In the genomic region with DNA sequence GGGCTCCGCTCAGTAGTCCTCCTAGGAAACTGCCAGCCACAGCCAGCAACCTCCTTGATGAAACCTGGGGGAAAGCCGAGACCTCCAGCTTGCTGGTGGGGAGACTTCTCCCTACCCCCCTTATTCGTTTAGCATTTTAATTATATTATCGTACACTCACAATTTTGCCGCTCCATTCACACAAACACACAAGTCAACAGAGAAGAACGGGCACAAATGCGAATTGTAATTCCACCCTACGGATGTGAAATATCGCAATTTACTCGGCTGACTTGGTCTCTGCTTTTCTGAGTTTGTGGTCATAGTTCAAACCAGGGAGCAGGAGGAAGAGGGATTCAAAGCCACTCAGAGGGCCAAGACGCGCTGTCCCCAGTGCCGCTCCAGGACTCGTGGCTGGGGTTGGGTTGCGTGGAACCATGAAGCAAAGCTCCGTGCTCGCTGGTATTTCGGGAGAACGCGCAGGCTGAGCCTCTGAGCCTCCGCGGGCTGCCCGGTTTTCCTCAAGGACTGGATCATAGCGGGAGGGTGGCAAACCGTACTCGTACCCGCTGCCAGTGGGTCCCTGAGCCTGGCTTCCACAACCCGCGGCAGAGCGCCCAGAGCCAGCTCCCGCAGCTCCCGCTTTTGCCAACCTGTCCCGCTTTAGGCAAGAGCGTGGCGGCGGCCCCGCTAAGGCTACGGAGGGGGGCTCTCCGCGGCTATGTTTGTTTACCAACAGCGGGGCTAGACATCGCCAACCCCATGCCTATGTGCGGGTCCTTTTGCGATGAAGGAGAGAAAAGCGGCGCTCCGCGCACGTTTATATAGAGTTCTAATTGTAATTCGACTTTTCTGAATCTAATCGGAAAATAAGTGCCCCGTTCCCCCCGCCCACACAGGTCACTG, we compare ENCODE assay signal across 12 cellular contexts. TPM values are rescaled to one million over a fixed set of nuclear protein-coding genes. Genes with fewer than 3 reads are reported as not detected.
DNase-seq lines count a peak whose midpoint lies in the region; ATAC-seq, FAIRE-seq and TF ChIP-seq lines count a peak whose summit lies in the region.
"Had no signal": no experiment of that assay in that cellular context is flagged by ENCODE, and none has a peak within 500 bp of the region (broad histone marks: within the 10 kb centered on the region; RNA-seq: fewer than 3 reads in every experiment).

No MANE protein-coding gene starts in this region.

- peaks cover 64% of the 10 kb centered on the region for H3K4me1 Mint-ChIP-seq in WTC11

- peaks cover 99% of the 10 kb centered on the region for H3K27me3 Mint-ChIP-seq in WTC11 (ENCODE audit: low read depth)

- TF ChIP-seq CTCF in WTC11 (IDR thresholded peaks at IDR 0.05): no peak
- TF ChIP-seq CTCF in pancreas (IDR thresholded peaks at IDR 0.05): no peak
- TF ChIP-seq CTCF in spleen (IDR thresholded peaks at IDR 0.05 in 8 of 11, conservative IDR thresholded peaks at IDR 0.05 in 3 of 11): no peak

- 8 to 10% methylated on average over 53 of the region's 53 CpGs for WGBS in pancreas, 2 donors
- 8 to 12% (median 9%) methylated on average over 35 to 53 of the region's 53 CpGs for WGBS in spleen, 5 donors

- peak; percentile 61 for DNase-seq in activated CD8-positive, alpha-beta memory T cell treated with anti-CD3 and anti-CD28 coated beads for 24 hours
- DNase-seq in activated CD8-positive, alpha-beta memory T cell treated with anti-CD3 and anti-CD28 coated beads, Interleukin-2, amount 50 U/mL, for 4 hours: no peak
- no peak for DNase-seq in WTC11 (ENCODE audit: low spot score)
- peak; percentile 33 for DNase-seq in stimulated activated CD8-positive, alpha-beta memory T cell treated with anti-CD3 and anti-CD28 coated beads, Interleukin-4, amount 100 ng/mL, for 48 hours
- no peak for DNase-seq in pancreas
- DNase-seq in spleen: no peak
- DNase-seq: colonic mucosa, NCI-H446 had no signal

- H3K9ac ChIP-seq in iPS-15b (ENCODE audit: low read depth, low read length): no peak overlapping the region

- CTCF ChIA-PET in WTC11 (lab: Charles Lee): interaction anchor here (0.8 to 2.4 kb wide), 11 partner anchors 10 to 338 kb away, joined by 3 to 12 read pairs (median 3); partner anchors contain the start of genes AATF and MRM1

- H3K9me3 Mint-ChIP-seq in WTC11: no peaks in the 10 kb centered on the region

- no peaks in the 10 kb centered on the region for H3K36me3 Mint-ChIP-seq in WTC11

- H3K4me3 ChIP-seq in iPS-15b (ENCODE audit: low read depth, low read length) (peak overlapping the region; percentile 67), pancreas (no peak overlapping the region), spleen (no peak overlapping the region)
- H3K4me3 ChIP-seq: colonic mucosa had no signal

- FAIRE-seq in pancreas (lab: Jason Lieb, UNC): no peak
- FAIRE-seq: HTR-8/SVneo had no signal

- H3K4me1 ChIP-seq in iPS-15b (ENCODE audit: control insufficient read depth, insufficient read depth, low read length) (peaks cover 8% of the 10 kb centered on the region), pancreas (peaks cover 3 to 31% (median 4%) of the 10 kb centered on the region in 3 donors), spleen (peaks cover 47 to 92% (median 72%) of the 10 kb centered on the region in 6 donors)

- H3K27ac ChIP-seq in pancreas (no peak overlapping the region), spleen (no peak overlapping the region)
- H3K27ac ChIP-seq: colonic mucosa had no signal

- POLR2A ChIA-PET in WTC11 (lab: Charles Lee): interaction anchor here (2.0 kb wide), 1 partner anchor 10 kb away, joined by 7 read pairs; the partner anchor contains the start of gene AATF

- no peak for TF ChIP-seq POLR2A in spleen (IDR thresholded peaks at IDR 0.05)

- H3K9me3 ChIP-seq in iPS-15b (ENCODE audit: control insufficient read depth, insufficient read depth, low read length) (no peaks in the 10 kb centered on the region), pancreas (no peaks in the 10 kb centered on the region), spleen (peaks cover 0 to 4% (median 0%) of the 10 kb centered on the region in 8 donors)
- H3K9me3 ChIP-seq: colonic mucosa had no signal

- ATAC-seq in WTC11 (no peak), pancreas (no peak), HG03108 (IDR thresholded peaks at IDR 0.05; ENCODE audit: unreplicated experiment) (no peak)

- intact Hi-C loops in pancreas (cut with DNase I): no loop called here
- intact Hi-C loops in spleen (cut with DNase I; ENCODE audit: low total_unique reads): no loop called here

- peak overlapping the region; percentile 78 for H3K4me3 Mint-ChIP-seq in WTC11

- H3K27ac Mint-ChIP-seq in WTC11: no peak overlapping the region

- H3K27me3 ChIP-seq in iPS-15b (ENCODE audit: control insufficient read depth, insufficient read depth, low read length) (peaks cover 97% of the 10 kb centered on the region), pancreas (peaks cover 17 to 94% (median 39%) of the 10 kb centered on the region in 4 donors), spleen (replicated peaks in 1 of 7) (peaks cover 63 to 100% (median 100%) of the 10 kb centered on the region in 7 donors)

- no peaks in the 10 kb centered on the region for H3K36me3 ChIP-seq in iPS-15b (ENCODE audit: control insufficient read depth, insufficient read depth, low read length)
- H3K36me3 ChIP-seq in pancreas: no peaks in the 10 kb centered on the region
- H3K36me3 ChIP-seq in spleen: no peaks in the 10 kb centered on the region
- H3K36me3 ChIP-seq: colonic mucosa had no signal

TF ChIP-seq in WTC11, 78 proteins besides CTCF, POLR2A, EP300 and RAD21:
- TF ChIP-seq PRRX2 (CRISPR knock-in tag; IDR thresholded peaks at IDR 0.05) (no peak), ZNF512 (CRISPR knock-in tag; IDR thresholded peaks at IDR 0.05; ENCODE audit: borderline replicate concordance) (no peak), IRF1 (CRISPR knock-in tag; IDR thresholded peaks at IDR 0.05) (no peak), ZNF232 (CRISPR knock-in tag; IDR thresholded peaks at IDR 0.05) (no peak), TCF7 (CRISPR knock-in tag; IDR thresholded peaks at IDR 0.05; ENCODE audit: low read depth) (no peak), NR1H2 (CRISPR knock-in tag; IDR thresholded peaks at IDR 0.05) (no peak), MAX (CRISPR knock-in tag; IDR thresholded peaks at IDR 0.05) (no peak)

RNA-seq across cellular contexts. Expression of gene LHX1, which starts 2.0 kb away (rescaled TPM):
- total RNA-seq in WTC11 (2021) (0.61 to 1.3 TPM (median 1.2 TPM) in 3 replicates), pancreas (not detected), spleen (not detected)
- polyA plus RNA-seq in pancreas (under 1 TPM in 1 of 2 donors, not detected in 1; 0.05 TPM), spleen (not detected)
- total RNA-seq: colonic mucosa had no signal
- polyA plus RNA-seq: BJ had no signal

RNA-seq across cellular contexts. Expression of gene AATF, which starts 9.5 kb away (rescaled TPM):
- total RNA-seq in WTC11 (2021) (48.9 to 61.0 TPM (median 49.8 TPM) in 3 replicates), pancreas (10 to 100 TPM; 21.6 to 38.4 (median 32.2) TPM), spleen (10 to 100 TPM; 30.4 to 59.0 (median 41.7) TPM)
- polyA plus RNA-seq in pancreas (10 to 100 TPM; 20.1 to 26.5 TPM), spleen (10 to 100 TPM; 28.7 to 32.8 (median 32.0) TPM)

Comparison
In these comparisons a context has a peak if more than half of its experiments do, and no peak if none do; other contexts are left out.
1. DNase-seq: peak in activated CD8-positive, alpha-beta memory T cell treated with anti-CD3 and anti-CD28 coated beads for 24 hours (single experiment) and stimulated activated CD8-positive, alpha-beta memory T cell treated with anti-CD3 and anti-CD28 coated beads, Interleukin-4, amount 100 ng/mL, for 48 hours (single experiment); none in activated CD8-positive, alpha-beta memory T cell treated with anti-CD3 and anti-CD28 coated beads, Interleukin-2, amount 50 U/mL, for 4 hours (single experiment), WTC11 (single experiment), pancreas (0 of 6) and spleen (single experiment).